26 cellular contexts compared by ENCODE assay signal in genomic region chr14:69017706-69018105, GRCh38. TPM values are rescaled to one million over a fixed set of nuclear protein-coding genes. Genes with fewer than 3 reads are reported as not detected.
DNase-seq lines count a peak whose midpoint lies in the region; ATAC-seq, FAIRE-seq and TF ChIP-seq lines count a peak whose summit lies in the region.
"Had no signal": no experiment of that assay in that cellular context is flagged by ENCODE, and none has a peak within 500 bp of the region (broad histone marks: within the 10 kb centered on the region; RNA-seq: fewer than 3 reads in every experiment).

No MANE protein-coding gene starts in this region.

- H3K27ac Mint-ChIP-seq in GM23338 = no peak overlapping the region
- peak overlapping the region; percentile 49 for H3K27ac Mint-ChIP-seq in chondrocyte (ENCODE audit: unreplicated experiment)
- H3K27ac Mint-ChIP-seq: CD4-positive, alpha-beta T cell; CD8-positive, alpha-beta memory T cell had no signal

- no peaks in the 10 kb centered on the region for H3K27me3 ChIP-seq in GM23338 (ENCODE audit: insufficient read depth)
- H3K27me3 ChIP-seq: BE2C; BLaER1 treated with 17β-estradiol and CSF1 and Interleukin-3, amounts not matched to agents 10 nM and 100 nM had no signal

- H3K9me2 ChIP-seq in GM23338 (ENCODE audit: insufficient read depth) = no peaks in the 10 kb centered on the region

- ATAC-seq in GM23338 (no peak), GM21515 (IDR thresholded peaks at IDR 0.05; ENCODE audit: unreplicated experiment) (no peak)
- ATAC-seq: A549, GM12878 had no signal

- H3K27me3 Mint-ChIP-seq in GM23338 (ENCODE audit: insufficient read depth, low read depth, poor library complexity) (peaks cover 4% of the 10 kb centered on the region), chondrocyte (ENCODE audit: low read depth) (no peaks in the 10 kb centered on the region)
- H3K27me3 Mint-ChIP-seq: CD4-positive, alpha-beta T cell had no signal

- no peak overlapping the region for H3K4me3 Mint-ChIP-seq in GM23338
- no peak overlapping the region for H3K4me3 Mint-ChIP-seq in chondrocyte (ENCODE audit: unreplicated experiment)
- H3K4me3 Mint-ChIP-seq: CD14-positive monocyte; CD4-positive, alpha-beta T cell; CD8-positive, alpha-beta memory T cell had no signal

- peak; percentile 44 for FAIRE-seq in HTR-8/SVneo (lab: Jason Lieb, UNC)
- FAIRE-seq: A549, D721Med, GM12878, GM19239, H54 had no signal

- H3K79me2 ChIP-seq in GM23338 (replicated peaks; ENCODE audit: insufficient read depth) = no peaks in the 10 kb centered on the region

- no peak overlapping the region for H3K27ac ChIP-seq in GM23338 (ENCODE audit: low read depth)
- H3K27ac ChIP-seq: A549; BLaER1 treated with 17β-estradiol and CSF1 and Interleukin-3, amounts not matched to agents 10 nM and 100 nM had no signal

- H3K36me3 ChIP-seq in GM23338 (ENCODE audit: insufficient read depth) = no peaks in the 10 kb centered on the region
- H3K36me3 ChIP-seq: BE2C; BLaER1 treated with 17β-estradiol and CSF1 and Interleukin-3, amounts not matched to agents 10 nM and 100 nM had no signal

- 0 out of 2 replicates have a peak, but pooled peaks cover 4% of the 10 kb centered on the region for H3F3A ChIP-seq in GM23338 (replicated peaks; ENCODE audit: low read depth)

- H3K4me3 ChIP-seq in GM23338 = no peak overlapping the region
- H3K4me3 ChIP-seq: A549; BLaER1 treated with 17β-estradiol and CSF1 and Interleukin-3, amounts not matched to agents 10 nM and 100 nM; GM12878 had no signal

- TF ChIP-seq CTCF in GM23338 (conservative IDR thresholded peaks at IDR 0.05; ENCODE audit: low read depth in 2 of 2) (no peak), chondrocyte (IDR thresholded peaks at IDR 0.05) (no peak)

- H3K9me3 Mint-ChIP-seq in GM23338 (no peaks in the 10 kb centered on the region), chondrocyte (ENCODE audit: low read depth) (no peaks in the 10 kb centered on the region)
- H3K9me3 Mint-ChIP-seq: CD4-positive, alpha-beta T cell; CD8-positive, alpha-beta memory T cell had no signal

- no peaks in the 10 kb centered on the region for H3K36me3 Mint-ChIP-seq in GM23338 (ENCODE audit: low read depth)
- no peaks in the 10 kb centered on the region for H3K36me3 Mint-ChIP-seq in chondrocyte (ENCODE audit: low read depth)
- H3K36me3 Mint-ChIP-seq: CD14-positive monocyte; CD8-positive, alpha-beta memory T cell had no signal

- DNase-seq in GM23338 (ENCODE audit: low spot score) (peak; percentile 34), HTR-8/SVneo (ENCODE audit: insufficient read length, low spot score) (no peak), chondrocyte (ENCODE audit: low spot score) (no peak), iPS-NIHi7 (ENCODE audit: extremely low spot score) (peak; percentile 39), NCI-H526 treated with DMSO at 0.1 percent for 48 hours (lab: John Stamatoyannopoulos, UW) (no peak)
- DNase-seq in stimulated activated naive CD4-positive, alpha-beta T cell treated with Interleukin-2 at 50 U/mL for 16 hours (lab: John Stamatoyannopoulos, UW) = no peak
- DNase-seq: 8988T; ACHN; AML-193; BE2C; CD4-positive, alpha-beta T cell; CD8-positive, alpha-beta memory T cell; DMS 273 treated with DMSO at 0.1 percent for 48 hours; DMS79; EL; GDM1; GOT3; HCEC 1CT had no signal

- H3K4me2 ChIP-seq in GM23338 = peak overlapping the region; percentile 44; the same call in 1 of the 2 replicates
- H3K4me2 ChIP-seq: A549; BLaER1 treated with 17β-estradiol and CSF1 and Interleukin-3, amounts not matched to agents 10 nM and 100 nM had no signal

- no peaks in the 10 kb centered on the region for H4K20me1 ChIP-seq in GM23338 (replicated peaks; ENCODE audit: insufficient read depth)
- H4K20me1 ChIP-seq: BLaER1 treated with 17β-estradiol and CSF1 and Interleukin-3, amounts not matched to agents 10 nM and 100 nM had no signal

- H3K4me1 ChIP-seq in GM23338 (ENCODE audit: insufficient read depth) = peaks cover 33% of the 10 kb centered on the region

- H3K4me1 Mint-ChIP-seq in GM23338 (peaks cover 35% of the 10 kb centered on the region), chondrocyte (ENCODE audit: low read depth) (peaks cover 42% of the 10 kb centered on the region)
- H3K4me1 Mint-ChIP-seq: CD8-positive, alpha-beta memory T cell had no signal

- no peak overlapping the region for H2AFZ ChIP-seq in GM23338

TF ChIP-seq in GM23338, 12 proteins besides CTCF, POLR2A, EP300 and RAD21:
- TF ChIP-seq POLR2AphosphoS5 (IDR thresholded peaks at IDR 0.05; ENCODE audit: low read depth) = no peak
- no peak for TF ChIP-seq NANOG (IDR thresholded peaks at IDR 0.05; ENCODE audit: borderline replicate concordance)
- no peak for TF ChIP-seq ZNF114 (CRISPR knock-in tag; IDR thresholded peaks at IDR 0.05)
- no peak for TF ChIP-seq ZNF331 (CRISPR knock-in tag; IDR thresholded peaks at IDR 0.05; ENCODE audit: low read depth)
- TF ChIP-seq, protein P1, sequence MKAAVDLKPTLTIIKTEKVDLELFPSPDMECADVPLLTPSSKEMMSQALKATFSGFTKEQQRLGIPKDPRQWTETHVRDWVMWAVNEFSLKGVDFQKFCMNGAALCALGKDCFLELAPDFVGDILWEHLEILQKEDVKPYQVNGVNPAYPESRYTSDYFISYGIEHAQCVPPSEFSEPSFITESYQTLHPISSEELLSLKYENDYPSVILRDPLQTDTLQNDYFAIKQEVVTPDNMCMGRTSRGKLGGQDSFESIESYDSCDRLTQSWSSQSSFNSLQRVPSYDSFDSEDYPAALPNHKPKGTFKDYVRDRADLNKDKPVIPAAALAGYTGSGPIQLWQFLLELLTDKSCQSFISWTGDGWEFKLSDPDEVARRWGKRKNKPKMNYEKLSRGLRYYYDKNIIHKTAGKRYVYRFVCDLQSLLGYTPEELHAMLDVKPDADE (IDR thresholded peaks at IDR 0.05) = no peak
- no peak for TF ChIP-seq CREB1 (CRISPR knock-in tag; IDR thresholded peaks at IDR 0.05; ENCODE audit: low read depth)
TF ChIP-seq in GM23338: peak in this region for 0.

RNA-seq across cellular contexts. Expression of gene ACTN1, which starts 38.6 kb away (rescaled TPM):
- total RNA-seq in GM23338 (2014; rRNA removed; shearing (Covaris generic)) = 257 and 280 TPM in 2 replicates
- 121 and 129 TPM in 2 replicates for polyA plus RNA-seq in GM23338 (2016; fragmentation: Nextera tagmentation; extraction: Ambion mirVana)
- total RNA-seq in chondrocyte = 808 to 1,105 TPM (median 1,102 TPM) in 3 replicates

Comparison
In these comparisons a context has a peak if more than half of its experiments do, and no peak if none do; other contexts are left out.
1. DNase-seq: peak in GM23338 (single experiment) and iPS-NIHi7 (single experiment); none in HTR-8/SVneo (single experiment), chondrocyte (single experiment), NCI-H526 treated with DMSO at 0.1 percent for 48 hours (single experiment) and stimulated activated naive CD4-positive, alpha-beta T cell treated with Interleukin-2 at 50 U/mL for 16 hours (single experiment).